ENCODE assay signal across 26 cellular contexts in the genomic region with DNA sequence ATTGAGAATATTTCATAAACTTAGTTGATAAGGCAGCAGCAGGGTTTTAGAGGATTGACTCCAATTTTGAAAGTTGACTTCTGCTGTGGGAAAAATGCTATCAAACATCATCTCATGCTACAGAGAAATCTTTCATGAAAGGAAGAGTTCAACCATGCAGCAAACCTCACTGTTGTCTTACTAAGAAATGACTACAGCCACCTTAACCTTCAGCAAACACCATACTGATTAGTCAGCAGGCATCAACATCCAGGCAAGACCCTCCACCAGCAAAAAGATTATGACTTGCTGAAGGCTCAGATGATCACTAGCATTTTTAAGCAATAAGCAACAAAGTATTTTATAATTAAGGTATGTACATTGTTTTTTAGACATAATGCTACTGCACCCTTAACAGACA. TPM values are rescaled to one million over a fixed set of nuclear protein-coding genes. Genes with fewer than 3 reads are reported as not detected.
"Had no signal": no experiment of that assay in that cellular context is flagged by ENCODE, and none has a peak within 500 bp of the region (broad histone marks: within the 10 kb centered on the region; RNA-seq: fewer than 3 reads in every experiment).

No MANE protein-coding gene starts in this region.

- DNase-seq: activated B cell treated with CpG ODN at 0.5 μM for 24 hours; activated CD4-positive, alpha-beta memory T cell treated with anti-CD3 and anti-CD28 coated beads, Interleukin-2, amount 10 ng/mL, durations not matched to agents 7 days and 5 days; activated CD4-positive, alpha-beta T cell treated with anti-CD3 and anti-CD28 coated beads for 4 hours; activated CD8-positive, alpha-beta memory T cell treated with anti-CD3 and anti-CD28 coated beads, Interleukin-2, amount 10 ng/mL, durations not matched to agents 7 days and 5 days; central memory CD4-positive, alpha-beta T cell; colonic mucosa; endodermal cell; foreskin keratinocyte; glutamatergic neuron; hypothalamus; left ventricle myocardium inferior; mammary epithelial cell; naive B cell; ovary; sigmoid colon; stimulated activated CD4-positive, alpha-beta T cell treated with anti-CD3 and anti-CD28 coated beads, Interleukin-4, amount 100 ng/mL, for 24 hours; stomach; upper lobe of left lung had no signal

- H3K27ac ChIP-seq: epithelial cell of prostate, foreskin keratinocyte, left ventricle myocardium inferior, ovary, sigmoid colon, stomach, upper lobe of left lung had no signal

- FAIRE-seq: keratinocyte had no signal

- ATAC-seq: activated CD8-positive, alpha-beta memory T cell treated with anti-CD3 and anti-CD28 coated beads, Interleukin-2, amount 10 ng/mL, durations not matched to agents 7 days and 5 days; foreskin keratinocyte; stimulated activated effector memory CD8-positive, alpha-beta T cell treated with anti-CD3 and anti-CD28 coated beads, Interleukin-12 subunit alpha, Interleukin-12 subunit beta, amount 100 ng/mL, for 72 hours had no signal

- H3K4me1 ChIP-seq: colonic mucosa, foreskin keratinocyte, left ventricle myocardium inferior, sigmoid colon, stomach, upper lobe of left lung had no signal

- H3K36me3 ChIP-seq: colonic mucosa, left ventricle myocardium inferior, ovary, sigmoid colon, stomach, upper lobe of left lung had no signal

- H3K4me3 ChIP-seq: colonic mucosa, left ventricle myocardium inferior, ovary, sigmoid colon, stomach, upper lobe of left lung had no signal

- H3K27ac Mint-ChIP-seq: activated B cell treated with CpG ODN at 0.5 μM for 24 hours; activated CD4-positive, alpha-beta memory T cell treated with anti-CD3 and anti-CD28 coated beads, Interleukin-2, amount 10 ng/mL, durations not matched to agents 7 days and 5 days; activated CD8-positive, alpha-beta memory T cell treated with anti-CD3 and anti-CD28 coated beads, Interleukin-2, amount 10 ng/mL, durations not matched to agents 7 days and 5 days; activated naive CD8-positive, alpha-beta T cell; endodermal cell; naive B cell; stimulated activated effector memory CD8-positive, alpha-beta T cell treated with anti-CD3 and anti-CD28 coated beads, Interleukin-12 subunit alpha, Interleukin-12 subunit beta, amount 100 ng/mL, for 72 hours; T-helper 2 cell treated with Interferon-gamma antibody and Interleukin-4, amounts not matched to agents 5 μg/mL and 100 μg/mL, for 36 hours had no signal

- H3K27me3 ChIP-seq: ovary, upper lobe of left lung had no signal

- H3K4me3 Mint-ChIP-seq: activated B cell treated with CpG ODN at 0.5 μM for 24 hours; activated CD4-positive, alpha-beta memory T cell treated with anti-CD3 and anti-CD28 coated beads, Interleukin-2, amount 10 ng/mL, durations not matched to agents 7 days and 5 days; activated CD8-positive, alpha-beta memory T cell treated with anti-CD3 and anti-CD28 coated beads, Interleukin-2, amount 10 ng/mL, durations not matched to agents 7 days and 5 days; activated naive CD8-positive, alpha-beta T cell; endodermal cell; naive B cell; stimulated activated effector memory CD8-positive, alpha-beta T cell treated with anti-CD3 and anti-CD28 coated beads, Interleukin-12 subunit alpha, Interleukin-12 subunit beta, amount 100 ng/mL, for 72 hours; T-helper 2 cell treated with Interferon-gamma antibody and Interleukin-4, amounts not matched to agents 5 μg/mL and 100 μg/mL, for 36 hours had no signal

- H3K4me1 Mint-ChIP-seq: activated B cell treated with CpG ODN at 0.5 μM for 24 hours; activated CD4-positive, alpha-beta memory T cell treated with anti-CD3 and anti-CD28 coated beads, Interleukin-2, amount 10 ng/mL, durations not matched to agents 7 days and 5 days; activated CD8-positive, alpha-beta memory T cell treated with anti-CD3 and anti-CD28 coated beads, Interleukin-2, amount 10 ng/mL, durations not matched to agents 7 days and 5 days; brain; endodermal cell; naive B cell; stimulated activated effector memory CD8-positive, alpha-beta T cell treated with anti-CD3 and anti-CD28 coated beads, Interleukin-12 subunit alpha, Interleukin-12 subunit beta, amount 100 ng/mL, for 72 hours had no signal

- H3K36me3 Mint-ChIP-seq: activated CD8-positive, alpha-beta memory T cell treated with anti-CD3 and anti-CD28 coated beads, Interleukin-2, amount 10 ng/mL, durations not matched to agents 7 days and 5 days; stimulated activated effector memory CD8-positive, alpha-beta T cell treated with anti-CD3 and anti-CD28 coated beads, Interleukin-12 subunit alpha, Interleukin-12 subunit beta, amount 100 ng/mL, for 72 hours had no signal

- H3K9me3 Mint-ChIP-seq: activated CD4-positive, alpha-beta memory T cell treated with anti-CD3 and anti-CD28 coated beads, Interleukin-2, amount 10 ng/mL, durations not matched to agents 7 days and 5 days had no signal

- H3K9me3 ChIP-seq: colonic mucosa, ovary had no signal

RNA-seq across cellular contexts. Expression of gene TMEM174, which starts 7.6 kb away (rescaled TPM):
- total RNA-seq: activated B cell treated with CpG ODN at 0.5 μM for 24 hours; activated CD4-positive, alpha-beta memory T cell treated with anti-CD3 and anti-CD28 coated beads, Interleukin-2, amount 10 ng/mL, durations not matched to agents 7 days and 5 days; activated CD8-positive, alpha-beta memory T cell treated with anti-CD3 and anti-CD28 coated beads, Interleukin-2, amount 10 ng/mL, durations not matched to agents 7 days and 5 days; colonic mucosa; endodermal cell; fibroblast of lung; foreskin keratinocyte; left ventricle myocardium inferior; mammary epithelial cell; ovary; sigmoid colon; stomach; temporal lobe; upper lobe of left lung had no signal
- polyA plus RNA-seq: fibroblast of lung, foreskin keratinocyte, keratinocyte, mammary epithelial cell, ovary, sigmoid colon, stomach had no signal
